Comparison of ENCODE assay signal across 14 cellular contexts in genomic region chr14:38107216-38107631, GRCh38.
DNase-seq lines count a peak whose midpoint lies in the region; ATAC-seq and TF ChIP-seq lines count a peak whose summit lies in the region.
"Had no signal": no experiment of that assay in that cellular context is flagged by ENCODE, and none has a peak within 500 bp of the region (broad histone marks: within the 10 kb centered on the region; RNA-seq: fewer than 3 reads in every experiment).

No MANE protein-coding gene starts in this region.

- no peaks in the 10 kb centered on the region for H3K36me3 Mint-ChIP-seq in activated T-cell treated with anti-CD3 and anti-CD28 coated beads, Interleukin-2, amount 50 U/mL, for 24 hours (ENCODE audit: low read depth)
- H3K36me3 Mint-ChIP-seq in stimulated activated effector memory CD8-positive, alpha-beta T cell treated with anti-CD3 and anti-CD28 coated beads, Interleukin-12 subunit alpha, Interleukin-12 subunit beta, amount 100 ng/mL, for 72 hours, result no peaks in the 10 kb centered on the region
- H3K36me3 Mint-ChIP-seq in effector memory CD8-positive, alpha-beta T cell (ENCODE audit: insufficient read depth), result no peaks in the 10 kb centered on the region
- H3K36me3 Mint-ChIP-seq: brain had no signal

- peaks cover 11% of the 10 kb centered on the region for H3K4me1 Mint-ChIP-seq in activated T-cell treated with anti-CD3 and anti-CD28 coated beads, Interleukin-2, amount 50 U/mL, for 24 hours (ENCODE audit: low read depth)
- peaks cover 9% of the 10 kb centered on the region for H3K4me1 Mint-ChIP-seq in stimulated activated effector memory CD8-positive, alpha-beta T cell treated with anti-CD3 and anti-CD28 coated beads, Interleukin-12 subunit alpha, Interleukin-12 subunit beta, amount 100 ng/mL, for 72 hours
- peaks cover 6 to 22% of the 10 kb centered on the region in 2 donors for H3K4me1 Mint-ChIP-seq in effector memory CD8-positive, alpha-beta T cell (ENCODE audit: low read depth in 2 of 2)
- H3K4me1 Mint-ChIP-seq: brain, endodermal cell had no signal

- no peaks in the 10 kb centered on the region for H3K4me1 ChIP-seq in mucosa of descending colon (ENCODE audit: low read depth)
- H3K4me1 ChIP-seq: right atrium auricular region had no signal

- H3K27ac Mint-ChIP-seq in activated T-cell treated with anti-CD3 and anti-CD28 coated beads, Interleukin-2, amount 50 U/mL, for 24 hours, result no peak overlapping the region
- no peak overlapping the region for H3K27ac Mint-ChIP-seq in stimulated activated effector memory CD8-positive, alpha-beta T cell treated with anti-CD3 and anti-CD28 coated beads, Interleukin-12 subunit alpha, Interleukin-12 subunit beta, amount 100 ng/mL, for 72 hours
- H3K27ac Mint-ChIP-seq in effector memory CD8-positive, alpha-beta T cell, result peak overlapping the region in 1 of 2 donors; percentile 49
- H3K27ac Mint-ChIP-seq: brain, endodermal cell had no signal

- H3K4me3 ChIP-seq in mucosa of descending colon, result no peak overlapping the region
- H3K4me3 ChIP-seq: right atrium auricular region had no signal

- H3K9me3 Mint-ChIP-seq in activated T-cell treated with anti-CD3 and anti-CD28 coated beads, Interleukin-2, amount 50 U/mL, for 24 hours, result peaks cover 6% of the 10 kb centered on the region
- H3K9me3 Mint-ChIP-seq in stimulated activated effector memory CD8-positive, alpha-beta T cell treated with anti-CD3 and anti-CD28 coated beads, Interleukin-12 subunit alpha, Interleukin-12 subunit beta, amount 100 ng/mL, for 72 hours, result peaks cover 18% of the 10 kb centered on the region
- H3K9me3 Mint-ChIP-seq in effector memory CD8-positive, alpha-beta T cell, result peaks cover 7 to 8% of the 10 kb centered on the region in 2 donors

- no peak for TF ChIP-seq CTCF in mucosa of descending colon (IDR thresholded peaks at IDR 0.05)

- no peaks in the 10 kb centered on the region for H3K9me3 ChIP-seq in mucosa of descending colon
- H3K9me3 ChIP-seq: right atrium auricular region had no signal

- H3K27me3 Mint-ChIP-seq in activated T-cell treated with anti-CD3 and anti-CD28 coated beads, Interleukin-2, amount 50 U/mL, for 24 hours, result no peaks in the 10 kb centered on the region
- no peaks in the 10 kb centered on the region for H3K27me3 Mint-ChIP-seq in effector memory CD8-positive, alpha-beta T cell

- H3K36me3 ChIP-seq in mucosa of descending colon (ENCODE audit: low read depth), result no peaks in the 10 kb centered on the region
- H3K36me3 ChIP-seq: right atrium auricular region had no signal

- ATAC-seq in HG02610 (IDR thresholded peaks at IDR 0.05; ENCODE audit: unreplicated experiment) (peak; percentile 81), mucosa of descending colon (no peak)
- peak; percentile 63 for ATAC-seq in stimulated activated effector memory CD8-positive, alpha-beta T cell treated with anti-CD3 and anti-CD28 coated beads, Interleukin-12 subunit alpha, Interleukin-12 subunit beta, amount 100 ng/mL, for 72 hours
- ATAC-seq in effector memory CD8-positive, alpha-beta T cell (replicated peaks), result no peak

- DNase-seq in activated T-cell treated with anti-CD3 and anti-CD28 coated beads for 24 hours (ENCODE audit: low read depth), result peak; percentile 7
- DNase-seq in activated T-cell treated with anti-CD3 and anti-CD28 coated beads, Interleukin-2, amount 50 U/mL, for 24 hours, result no peak
- peak; percentile 49 for DNase-seq in HT1080 (ENCODE audit: low read depth)
- DNase-seq in stimulated activated effector memory CD8-positive, alpha-beta T cell treated with anti-CD3 and anti-CD28 coated beads, Interleukin-12 subunit alpha, Interleukin-12 subunit beta, amount 100 ng/mL, for 72 hours (ENCODE audit: low spot score in 2 of 2), result peak in 1 of 2 donors; percentile 57
- no peak for DNase-seq in medulla oblongata (ENCODE audit: extremely low spot score)
- DNase-seq in effector memory CD8-positive, alpha-beta T cell, result no peak
- no peak for DNase-seq in mucosa of descending colon
- DNase-seq: activated CD8-positive, alpha-beta memory T cell treated with anti-CD3 and anti-CD28 coated beads, Interleukin-2, amount 50 U/mL, for 4 hours; Calu3; endodermal cell; kidney glomerular epithelial cell had no signal

- no peak overlapping the region for H3K4me3 Mint-ChIP-seq in activated T-cell treated with anti-CD3 and anti-CD28 coated beads, Interleukin-2, amount 50 U/mL, for 24 hours
- H3K4me3 Mint-ChIP-seq in stimulated activated effector memory CD8-positive, alpha-beta T cell treated with anti-CD3 and anti-CD28 coated beads, Interleukin-12 subunit alpha, Interleukin-12 subunit beta, amount 100 ng/mL, for 72 hours, result no peak overlapping the region
- no peak overlapping the region for H3K4me3 Mint-ChIP-seq in effector memory CD8-positive, alpha-beta T cell
- H3K4me3 Mint-ChIP-seq: brain, endodermal cell had no signal

- intact Hi-C loops in mucosa of descending colon (cut with DNase I, micrococcal nuclease), result no loop called here

Comparison
In these comparisons a context has a peak if more than half of its experiments do, and no peak if none do; other contexts are left out.
1. DNase-seq: peak in activated T-cell treated with anti-CD3 and anti-CD28 coated beads for 24 hours (single experiment) and HT1080 (single experiment); none in activated T-cell treated with anti-CD3 and anti-CD28 coated beads, Interleukin-2, amount 50 U/mL, for 24 hours (single experiment), medulla oblongata (single experiment), effector memory CD8-positive, alpha-beta T cell (0 of 3) and mucosa of descending colon (0 of 3).
2. ATAC-seq: peak in HG02610 (single experiment) and stimulated activated effector memory CD8-positive, alpha-beta T cell treated with anti-CD3 and anti-CD28 coated beads, Interleukin-12 subunit alpha, Interleukin-12 subunit beta, amount 100 ng/mL, for 72 hours (single experiment); none in effector memory CD8-positive, alpha-beta T cell (single experiment) and mucosa of descending colon (single experiment).